In genomic region chr6:11217360-11218076, GRCh38 we compare ENCODE assay signal across 9 cellular contexts. TPM values are rescaled to one million over a fixed set of nuclear protein-coding genes. Genes with fewer than 3 reads are reported as not detected.
DNase-seq lines count a peak whose midpoint lies in the region; ATAC-seq and TF ChIP-seq lines count a peak whose summit lies in the region.
"Had no signal": no experiment of that assay in that cellular context is flagged by ENCODE, and none has a peak within 500 bp of the region (broad histone marks: within the 10 kb centered on the region; RNA-seq: fewer than 3 reads in every experiment).

No MANE protein-coding gene starts in this region.

- intact Hi-C loops in body of pancreas (cut with DNase I): no loop called here
- intact Hi-C loops in natural killer cell (cut with micrococcal nuclease): no loop called here

- no peak for TF ChIP-seq POLR2A in body of pancreas (IDR thresholded peaks at IDR 0.05)

- peaks cover 96 to 99% of the 10 kb centered on the region in 2 donors for H3K4me1 Mint-ChIP-seq in natural killer cell

- TF ChIP-seq CTCF in body of pancreas (IDR thresholded peaks at IDR 0.05) (no peak), natural killer cell (IDR thresholded peaks at IDR 0.05) (no peak)

- peak overlapping the region; percentile 57 to 98 for H3K27ac Mint-ChIP-seq in natural killer cell

- peaks cover 6% of the 10 kb centered on the region for H3K36me3 Mint-ChIP-seq in natural killer cell

- DNase-seq in DMS 273 (lab: John Stamatoyannopoulos, UW; ENCODE audit: unreplicated experiment) (peak; percentile 66), H4 (ENCODE audit: low spot score) (peak; percentile 30), body of pancreas (peak; percentile 39 to 68 (median 58)), natural killer cell (no peak), T-helper 2 cell (no peak), superior temporal gyrus (ENCODE audit: extremely low spot score) (no peak)
- DNase-seq: stimulated activated naive CD4-positive, alpha-beta T cell treated with Interleukin-2 at 50 U/mL for 16 hours had no signal

- 67 to 69% methylated on average over 4 of the region's 4 CpGs for WGBS in body of pancreas, 2 donors

- no peaks in the 10 kb centered on the region for H3K27me3 ChIP-seq in body of pancreas

- H3K4me3 ChIP-seq in body of pancreas: no peak overlapping the region

- H3K4me1 ChIP-seq in body of pancreas: peaks cover 70% of the 10 kb centered on the region

- peak overlapping the region; percentile 29 for H3K4me3 Mint-ChIP-seq in natural killer cell

- H3K36me3 ChIP-seq in body of pancreas (replicated peaks in 1 of 2; ENCODE audit: insufficient read depth in 1 of 2, low read depth in 2 of 2): no peaks in the 10 kb centered on the region

- H3K27ac ChIP-seq in body of pancreas: peak overlapping the region; percentile 63 to 73 (median 72)

- no peaks in the 10 kb centered on the region for H3K9me3 Mint-ChIP-seq in natural killer cell

- no peaks in the 10 kb centered on the region for H3K27me3 Mint-ChIP-seq in natural killer cell (ENCODE audit: low read depth in 2 of 2)

- no peaks in the 10 kb centered on the region for H3K9me3 ChIP-seq in body of pancreas

- ATAC-seq in body of pancreas: peak; percentile 68
- ATAC-seq in natural killer cell: no peak
- ATAC-seq in HG03521 (IDR thresholded peaks at IDR 0.05; ENCODE audit: unreplicated experiment): no peak
- no peak for ATAC-seq in HG03442 (IDR thresholded peaks at IDR 0.05; ENCODE audit: unreplicated experiment)

RNA-seq across cellular contexts. Expression of gene NEDD9, which starts 14.9 kb away (rescaled TPM):
- 1.2 and 4.0 TPM in 2 replicates for total RNA-seq in H4 (2014; rRNA removed; shearing (Covaris generic))
- 10 to 100 TPM; 22.8 to 58.3 TPM for total RNA-seq in body of pancreas
- total RNA-seq in natural killer cell: 100 to 1,000 TPM; 106 to 110 (median 107) TPM

Comparison
In these comparisons a context has a peak if more than half of its experiments do, and no peak if none do; other contexts are left out.
1. DNase-seq: peak in DMS 273 (single experiment), H4 (single experiment) and body of pancreas (4 of 4); none in natural killer cell (single experiment), T-helper 2 cell (0 of 5) and superior temporal gyrus (single experiment).